Comparison of ENCODE assay signal across 16 cellular contexts in genomic region chr17:80860101-80860671, GRCh38.
DNase-seq lines count a peak whose midpoint lies in the region; ATAC-seq and TF ChIP-seq lines count a peak whose summit lies in the region.
"Had no signal": no experiment of that assay in that cellular context is flagged by ENCODE, and none has a peak within 500 bp of the region (broad histone marks: within the 10 kb centered on the region; RNA-seq: fewer than 3 reads in every experiment).

No MANE protein-coding gene starts in this region.

- no peak for ATAC-seq in activated T-cell treated with anti-CD3 and anti-CD28 coated beads, Interleukin-2, amount 50 U/mL, for 4 hours
- ATAC-seq in RWPE2 (ENCODE audit: low read depth): no peak
- ATAC-seq in HG02981 (IDR thresholded peaks at IDR 0.05; ENCODE audit: unreplicated experiment): no peak

- no peak for TF ChIP-seq POLR2A in sigmoid colon (IDR thresholded peaks at IDR 0.05)

- no peak overlapping the region for H3K4me3 Mint-ChIP-seq in activated T-cell treated with anti-CD3 and anti-CD28 coated beads, Interleukin-2, amount 50 U/mL, for 24 hours
- H3K4me3 Mint-ChIP-seq in activated T-cell treated with anti-CD3 and anti-CD28 coated beads, Interleukin-2, amount 50 U/mL, for 4 hours: no peak overlapping the region
- H3K4me3 Mint-ChIP-seq: nephron progenitor cell had no signal

- H3K79me2 ChIP-seq in fibroblast of lung (ENCODE audit: control insufficient read depth, insufficient read depth, low read length): no peaks in the 10 kb centered on the region
- H3K79me2 ChIP-seq: hepatocyte had no signal

- no peak for TF ChIP-seq CTCF in RWPE2 (IDR thresholded peaks at IDR 0.05; ENCODE audit: poor library complexity, severe bottlenecking)
- no peak for TF ChIP-seq CTCF in fibroblast of lung (conservative IDR thresholded peaks at IDR 0.05 in 1 of 2, IDR thresholded peaks at IDR 0.05 in 1 of 2; ENCODE audit: low read depth in 1 of 2, low read length in 2 of 2)
- no peak for TF ChIP-seq CTCF in sigmoid colon (IDR thresholded peaks at IDR 0.05)

- H3K27me3 Mint-ChIP-seq in activated T-cell treated with anti-CD3 and anti-CD28 coated beads, Interleukin-2, amount 50 U/mL, for 24 hours: no peaks in the 10 kb centered on the region
- no peaks in the 10 kb centered on the region for H3K27me3 Mint-ChIP-seq in activated T-cell treated with anti-CD3 and anti-CD28 coated beads, Interleukin-2, amount 50 U/mL, for 4 hours (ENCODE audit: low read depth)

- no peak for DNase-seq in activated T-cell treated with anti-CD3 and anti-CD28 coated beads, Interleukin-2, amount 50 U/mL, for 24 hours
- DNase-seq in activated T-cell treated with anti-CD3 and anti-CD28 coated beads, Interleukin-2, amount 50 U/mL, for 4 hours: no peak
- DNase-seq in RWPE2 (ENCODE audit: low spot score) (peak; percentile 63), fibroblast of lung (ENCODE audit: low read depth in 2 of 2) (no peak), sigmoid colon (peak; percentile 56), 8988T (no peak), AG20443 (ENCODE audit: low spot score) (no peak)
- DNase-seq: activated CD8-positive, alpha-beta memory T cell treated with anti-CD3 and anti-CD28 coated beads, Interleukin-2, amount 50 U/mL, for 4 hours; colonic mucosa; KBM-7; NCI-H226; nephron progenitor cell; stimulated activated naive CD4-positive, alpha-beta T cell had no signal

- peak overlapping the region; percentile 98 for H3K27ac Mint-ChIP-seq in activated T-cell treated with anti-CD3 and anti-CD28 coated beads, Interleukin-2, amount 50 U/mL, for 24 hours
- H3K27ac Mint-ChIP-seq: nephron progenitor cell had no signal

- H4K20me1 ChIP-seq in fibroblast of lung (ENCODE audit: control insufficient read depth, extremely low read depth, insufficient read depth, low read length): no peaks in the 10 kb centered on the region

- H3K27me3 ChIP-seq in RWPE2 (ENCODE audit: insufficient read depth, poor library complexity, severe bottlenecking) (no peaks in the 10 kb centered on the region), fibroblast of lung (ENCODE audit: control insufficient read depth, insufficient read depth, low read length) (no peaks in the 10 kb centered on the region), sigmoid colon (no peaks in the 10 kb centered on the region)
- H3K27me3 ChIP-seq: colonic mucosa, hepatocyte, right lobe of liver had no signal

- H3K9me3 Mint-ChIP-seq in activated T-cell treated with anti-CD3 and anti-CD28 coated beads, Interleukin-2, amount 50 U/mL, for 24 hours: no peaks in the 10 kb centered on the region
- H3K9me3 Mint-ChIP-seq in activated T-cell treated with anti-CD3 and anti-CD28 coated beads, Interleukin-2, amount 50 U/mL, for 4 hours: no peaks in the 10 kb centered on the region

- 95 to 96% methylated on average over 20 of the region's 20 CpGs for WGBS in sigmoid colon, 2 donors

- no peak for TF ChIP-seq EP300 in sigmoid colon (IDR thresholded peaks at IDR 0.05)

- H3K4me3 ChIP-seq in RWPE2 (ENCODE audit: severe bottlenecking) (no peak overlapping the region), fibroblast of lung (replicated peaks in 1 of 4; ENCODE audit: control extremely low read depth in 1 of 4, insufficient read depth in 1 of 4, low read depth in 3 of 4, low read length in 4 of 4) (no peak overlapping the region), sigmoid colon (no peak overlapping the region)
- H3K4me3 ChIP-seq: colonic mucosa, hepatocyte, right lobe of liver had no signal

- H3K9ac ChIP-seq in fibroblast of lung (ENCODE audit: insufficient read depth, low read length): no peak overlapping the region

- H3K27ac ChIP-seq in RWPE2 (ENCODE audit: poor library complexity, severe bottlenecking) (peak overlapping the region; percentile 96), fibroblast of lung (ENCODE audit: insufficient read depth, low read length) (peak overlapping the region; percentile 99), sigmoid colon (peak overlapping the region in 3 of 4 donors; percentile 57 to 72 (median 62))
- H3K27ac ChIP-seq: colonic mucosa, hepatocyte, right lobe of liver had no signal

- H3K9me3 ChIP-seq in RWPE2 (ENCODE audit: severe bottlenecking): no peaks in the 10 kb centered on the region
- H3K9me3 ChIP-seq in fibroblast of lung (ENCODE audit: control insufficient read depth, insufficient read depth, low read depth, low read length): no peaks in the 10 kb centered on the region
- no peaks in the 10 kb centered on the region for H3K9me3 ChIP-seq in sigmoid colon
- H3K9me3 ChIP-seq: colonic mucosa, right lobe of liver had no signal

- H3K4me1 Mint-ChIP-seq in activated T-cell treated with anti-CD3 and anti-CD28 coated beads, Interleukin-2, amount 50 U/mL, for 24 hours (ENCODE audit: low read depth): peaks cover 91% of the 10 kb centered on the region
- peaks cover 84% of the 10 kb centered on the region for H3K4me1 Mint-ChIP-seq in activated T-cell treated with anti-CD3 and anti-CD28 coated beads, Interleukin-2, amount 50 U/mL, for 4 hours (ENCODE audit: low read depth)

- H3K36me3 Mint-ChIP-seq in activated T-cell treated with anti-CD3 and anti-CD28 coated beads, Interleukin-2, amount 50 U/mL, for 24 hours (ENCODE audit: low read depth): peaks cover 96% of the 10 kb centered on the region
- peaks cover 47% of the 10 kb centered on the region for H3K36me3 Mint-ChIP-seq in activated T-cell treated with anti-CD3 and anti-CD28 coated beads, Interleukin-2, amount 50 U/mL, for 4 hours (ENCODE audit: insufficient read depth)

- H3K4me2 ChIP-seq in fibroblast of lung (ENCODE audit: extremely low read depth, insufficient read depth, low read length): no peak overlapping the region
- H3K4me2 ChIP-seq: hepatocyte had no signal

- H2AFZ ChIP-seq in fibroblast of lung (ENCODE audit: low read length): no peak overlapping the region
- H2AFZ ChIP-seq: hepatocyte had no signal

- intact Hi-C loops in sigmoid colon (cut with DNase I): loop anchor here (2.0 to 10.0 kb wide), 3 partner anchors 75 to 433 kb away; partner anchors contain the start of gene NPTX1

- H3K36me3 ChIP-seq in RWPE2 (ENCODE audit: low read depth): peaks cover 23% of the 10 kb centered on the region
- peaks cover 2% of the 10 kb centered on the region for H3K36me3 ChIP-seq in fibroblast of lung (ENCODE audit: control insufficient read depth, insufficient read depth, low read length)
- no peaks in the 10 kb centered on the region for H3K36me3 ChIP-seq in sigmoid colon
- H3K36me3 ChIP-seq: colonic mucosa, right lobe of liver had no signal

- peaks cover 46% of the 10 kb centered on the region for H3K4me1 ChIP-seq in RWPE2 (ENCODE audit: insufficient read depth, poor library complexity, severe bottlenecking)
- peaks cover 30% of the 10 kb centered on the region for H3K4me1 ChIP-seq in fibroblast of lung (ENCODE audit: control insufficient read depth, extremely low read depth, insufficient read depth, low read length)
- H3K4me1 ChIP-seq in sigmoid colon: peaks cover 0 to 59% (median 47%) of the 10 kb centered on the region in 4 donors
- H3K4me1 ChIP-seq: right lobe of liver had no signal

Comparison
In these comparisons a context has a peak if more than half of its experiments do, and no peak if none do; other contexts are left out.
1. DNase-seq: peak in RWPE2 (single experiment) and sigmoid colon (single experiment); none in activated T-cell treated with anti-CD3 and anti-CD28 coated beads, Interleukin-2, amount 50 U/mL, for 24 hours (single experiment), activated T-cell treated with anti-CD3 and anti-CD28 coated beads, Interleukin-2, amount 50 U/mL, for 4 hours (single experiment), fibroblast of lung (0 of 2), 8988T (single experiment) and AG20443 (single experiment).
2. Peak in every context shown above with its lines, with median percentiles within 50 percentile points of each other: H3K27ac ChIP-seq.